ENCODE assay signal across 8 cellular contexts in genomic region chr2:68715353-68716041, GRCh38. TPM values are rescaled to one million over a fixed set of nuclear protein-coding genes. Genes with fewer than 3 reads are reported as not detected.
DNase-seq lines count a peak whose midpoint lies in the region; TF ChIP-seq lines count a peak whose summit lies in the region.

No MANE protein-coding gene starts in this region.

- H4K20me1 ChIP-seq in Loucy (ENCODE audit: insufficient read depth, low read length, poor library complexity, severe bottlenecking): no peaks in the 10 kb centered on the region

- H3K27ac ChIP-seq in effector memory CD4-positive, alpha-beta T cell (ENCODE audit: insufficient read depth, low read length, poor library complexity, severe bottlenecking): peak overlapping the region; percentile 47
- H3K27ac ChIP-seq in mucosa of rectum (ENCODE audit: low read depth in 2 of 2, low read length in 2 of 2): peak overlapping the region; percentile 39 to 43

- no peaks in the 10 kb centered on the region for H3K27me3 Mint-ChIP-seq in T-helper 2 cell treated with Interferon-gamma antibody and Interleukin-4, amounts not matched to agents 5 μg/mL and 100 μg/mL, for 36 hours (ENCODE audit: low read depth)

- intact Hi-C loops in lower leg skin (cut with DNase I; ENCODE audit: low total_unique reads): no loop called here

- H3K4me1 ChIP-seq in HAP-1 (no peaks in the 10 kb centered on the region), Loucy (ENCODE audit: insufficient read depth, low read length, poor library complexity, severe bottlenecking) (peaks cover 53% of the 10 kb centered on the region), mucosa of rectum (ENCODE audit: control insufficient read depth in 2 of 2, insufficient read depth in 2 of 2, low read length in 2 of 2) (peaks cover 0 to 7% of the 10 kb centered on the region in 2 donors)
- peaks cover 43% of the 10 kb centered on the region for H3K4me1 ChIP-seq in effector memory CD4-positive, alpha-beta T cell (ENCODE audit: control insufficient read depth, insufficient read depth, low read length, poor library complexity, severe bottlenecking)

- peaks cover 17% of the 10 kb centered on the region; the same call in 1 of the 2 replicates for H3F3A ChIP-seq in Loucy (ENCODE audit: low read depth)

- H3K27ac Mint-ChIP-seq in T-helper 2 cell treated with Interferon-gamma antibody and Interleukin-4, amounts not matched to agents 5 μg/mL and 100 μg/mL, for 36 hours: peak overlapping the region; percentile 76

- peak overlapping the region; percentile 22; the same call in 1 of the 2 replicates for H2AFZ ChIP-seq in Loucy (ENCODE audit: low read length)

- H3K27me3 ChIP-seq in HAP-1 (ENCODE audit: low read depth): no peaks in the 10 kb centered on the region
- no peaks in the 10 kb centered on the region for H3K27me3 ChIP-seq in Loucy (ENCODE audit: insufficient read depth, low read length, poor library complexity, severe bottlenecking)
- H3K27me3 ChIP-seq in effector memory CD4-positive, alpha-beta T cell (replicated peaks; ENCODE audit: control insufficient read depth, insufficient read depth, low read length, poor library complexity, severe bottlenecking): no peaks in the 10 kb centered on the region
- no peaks in the 10 kb centered on the region for H3K27me3 ChIP-seq in mucosa of rectum (ENCODE audit: control insufficient read depth in 2 of 2, insufficient read depth in 2 of 2, low read length in 2 of 2)

- TF ChIP-seq CTCF in Loucy (conservative IDR thresholded peaks at IDR 0.05; ENCODE audit: low read length) (peak; percentile 79), lower leg skin (IDR thresholded peaks at IDR 0.05) (no peak)

- in situ Hi-C loops in HAP-1 (cut with MboI; ENCODE audit: low sequenced_read_pairs): no loop called here

- H3K9ac ChIP-seq in Loucy (ENCODE audit: low read depth, low read length, poor library complexity, severe bottlenecking) (peak overlapping the region; percentile 40), mucosa of rectum (ENCODE audit: low read depth in 1 of 2, low read length in 2 of 2) (no peak overlapping the region)

- H3K4me1 Mint-ChIP-seq in T-helper 2 cell treated with Interferon-gamma antibody and Interleukin-4, amounts not matched to agents 5 μg/mL and 100 μg/mL, for 36 hours (ENCODE audit: low read depth): peaks cover 78% of the 10 kb centered on the region

- no peaks in the 10 kb centered on the region for H3K9me3 Mint-ChIP-seq in T-helper 2 cell treated with Interferon-gamma antibody and Interleukin-4, amounts not matched to agents 5 μg/mL and 100 μg/mL, for 36 hours

- no peak for TF ChIP-seq POLR2A in lower leg skin (IDR thresholded peaks at IDR 0.05)

- H3K4me3 Mint-ChIP-seq in T-helper 2 cell treated with Interferon-gamma antibody and Interleukin-4, amounts not matched to agents 5 μg/mL and 100 μg/mL, for 36 hours: peak overlapping the region; percentile 61

- H3K9me3 ChIP-seq in HAP-1 (no peaks in the 10 kb centered on the region), Loucy (ENCODE audit: insufficient read depth, low read depth, low read length) (no peaks in the 10 kb centered on the region), mucosa of rectum (ENCODE audit: control insufficient read depth in 2 of 2, low read length in 2 of 2) (no peaks in the 10 kb centered on the region)
- H3K9me3 ChIP-seq in effector memory CD4-positive, alpha-beta T cell (ENCODE audit: control insufficient read depth, low read length): no peaks in the 10 kb centered on the region

- no peaks in the 10 kb centered on the region for H3K79me2 ChIP-seq in Loucy (ENCODE audit: insufficient read depth, low read length)

- DNase-seq in stimulated activated CD4-positive, alpha-beta T cell treated with anti-CD3 and anti-CD28 coated beads, Interleukin-12 subunit alpha, Interleukin-12 subunit beta, amount 100 ng/mL, for 48 hours (ENCODE audit: low read depth in 2 of 3, low spot score in 1 of 3): peak in 2 of 3 donors; percentile 59 to 61
- no peak for DNase-seq in stimulated activated CD4-positive, alpha-beta T cell treated with anti-CD3 and anti-CD28 coated beads, Interleukin-12 subunit alpha, Interleukin-12 subunit beta, amount 100 ng/mL, for 4 hours
- DNase-seq in HAP-1 (ENCODE audit: low spot score in 2 of 2) (peak; percentile 73 to 86), lower leg skin (ENCODE audit: low spot score in 2 of 2) (no peak)
- DNase-seq in T-helper 2 cell treated with Interferon-gamma antibody and Interleukin-4, amounts not matched to agents 5 μg/mL and 100 μg/mL, for 36 hours (ENCODE audit: low spot score): no peak
- DNase-seq in effector memory CD4-positive, alpha-beta T cell: no peak

- H3K36me3 ChIP-seq in HAP-1 (replicated peaks): no peaks in the 10 kb centered on the region
- no peaks in the 10 kb centered on the region for H3K36me3 ChIP-seq in Loucy (ENCODE audit: insufficient read depth, low read length)
- H3K36me3 ChIP-seq in effector memory CD4-positive, alpha-beta T cell (ENCODE audit: control insufficient read depth, insufficient read depth, low read length): no peaks in the 10 kb centered on the region
- no peaks in the 10 kb centered on the region for H3K36me3 ChIP-seq in mucosa of rectum (ENCODE audit: control insufficient read depth in 2 of 2, insufficient read depth in 2 of 2, low read length in 2 of 2)

- H3K36me3 Mint-ChIP-seq in T-helper 2 cell treated with Interferon-gamma antibody and Interleukin-4, amounts not matched to agents 5 μg/mL and 100 μg/mL, for 36 hours (ENCODE audit: low read depth): peaks cover 5% of the 10 kb centered on the region

- no peaks in the 10 kb centered on the region for H3K9me2 ChIP-seq in Loucy (replicated peaks; ENCODE audit: low read depth, low read length)

- H3K4me3 ChIP-seq in HAP-1 (no peak overlapping the region), Loucy (ENCODE audit: low read length, poor library complexity, severe bottlenecking) (peak overlapping the region; percentile 33), mucosa of rectum (ENCODE audit: low read length in 2 of 2) (peak overlapping the region in 1 of 2 donors; percentile 4), lower leg skin (ENCODE audit: low read depth, poor library complexity, severe bottlenecking) (no peak overlapping the region)
- H3K4me3 ChIP-seq in effector memory CD4-positive, alpha-beta T cell (ENCODE audit: insufficient read depth, low read depth, low read length, poor library complexity, severe bottlenecking): peak overlapping the region; percentile 4

- 51 to 56% methylated on average over 13 of the region's 13 CpGs for WGBS in lower leg skin, 2 donors

- peak overlapping the region; percentile 54 for H3K4me2 ChIP-seq in Loucy (ENCODE audit: low read depth, low read length, poor library complexity, severe bottlenecking)

RNA-seq across cellular contexts. Expression of gene ARHGAP25, which starts 19.1 kb away (rescaled TPM):
- 1 to 10 TPM; 3.3 to 9.6 (median 4.9) TPM for total RNA-seq in lower leg skin

Comparison
In these comparisons a context has a peak if more than half of its experiments do, and no peak if none do; other contexts are left out.
1. DNase-seq: peak in stimulated activated CD4-positive, alpha-beta T cell treated with anti-CD3 and anti-CD28 coated beads, Interleukin-12 subunit alpha, Interleukin-12 subunit beta, amount 100 ng/mL, for 48 hours (2 of 3) and HAP-1 (2 of 2); none in stimulated activated CD4-positive, alpha-beta T cell treated with anti-CD3 and anti-CD28 coated beads, Interleukin-12 subunit alpha, Interleukin-12 subunit beta, amount 100 ng/mL, for 4 hours (single experiment), T-helper 2 cell treated with Interferon-gamma antibody and Interleukin-4, amounts not matched to agents 5 μg/mL and 100 μg/mL, for 36 hours (single experiment), effector memory CD4-positive, alpha-beta T cell (0 of 3) and lower leg skin (0 of 2).
2. H3K4me3 ChIP-seq: peak in Loucy (single experiment) and effector memory CD4-positive, alpha-beta T cell (single experiment); none in HAP-1 (single experiment) and lower leg skin (single experiment).